15 cellular contexts compared by ENCODE assay signal in the genomic region with DNA sequence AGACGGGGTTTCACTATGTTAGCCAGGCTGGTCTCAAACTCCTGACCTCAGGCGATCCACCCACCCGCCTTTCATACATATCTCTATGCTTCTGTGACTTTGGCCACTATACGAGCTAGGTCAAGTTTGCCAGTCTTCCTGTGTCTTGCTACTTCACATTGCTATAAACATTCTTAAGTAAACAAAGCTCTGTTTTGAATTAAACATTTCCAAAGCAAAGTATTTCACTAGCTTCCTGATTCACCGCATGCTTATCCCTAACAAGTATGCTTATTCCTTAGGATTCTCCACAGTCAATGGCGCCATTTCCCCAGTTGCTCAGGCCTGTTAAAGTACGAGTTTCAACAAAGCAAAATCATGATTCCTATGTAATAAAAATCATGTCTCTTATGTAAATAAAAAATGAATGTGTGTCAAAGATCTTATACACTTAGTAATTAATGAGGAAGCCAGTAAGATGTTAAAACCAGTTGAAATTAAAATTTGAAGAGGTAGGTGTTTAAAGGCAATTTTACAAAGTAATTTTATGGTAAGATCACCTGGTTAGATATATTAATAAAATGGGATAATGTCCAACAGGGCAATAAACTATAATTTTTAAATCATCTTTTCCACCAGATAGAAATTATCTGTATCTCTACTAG.
"Had no signal": no experiment of that assay in that cellular context is flagged by ENCODE, and none has a peak within 500 bp of the region (broad histone marks: within the 10 kb centered on the region; RNA-seq: fewer than 3 reads in every experiment).

No MANE protein-coding gene starts in this region.

- DNase-seq: cortex of kidney; effector memory CD4-positive, alpha-beta T cell; foreskin keratinocyte; immature natural killer cell; kidney; naive thymus-derived CD8-positive, alpha-beta T cell; posterior cingulate gyrus; sigmoid colon; stimulated activated CD4-positive, alpha-beta T cell treated with anti-CD3 and anti-CD28 coated beads, Interleukin-2, amount 100 ng/mL, for 24 hours; stimulated activated naive CD4-positive, alpha-beta T cell treated with Interleukin-2 at 50 U/mL for 16 hours; thyroid gland had no signal

- H3K4me3 ChIP-seq: right atrium auricular region, sigmoid colon, skin epidermis, suprapubic skin, thyroid gland had no signal

- H3K27ac ChIP-seq: foreskin keratinocyte, neutrophil, right atrium auricular region, sigmoid colon, skin epidermis, suprapubic skin, thyroid gland had no signal
